Comparison of ENCODE assay signal across 8 cellular contexts in genomic region chr1:38873027-38873969, GRCh38. TPM values are rescaled to one million over a fixed set of nuclear protein-coding genes. Genes with fewer than 3 reads are reported as not detected.
DNase-seq lines count a peak whose midpoint lies in the region; ATAC-seq and FAIRE-seq lines count a peak whose summit lies in the region.

TSS of gene MYCBP (minus strand) at chr1:38873348. CDS start at chr1:38873305, 43 bp downstream.

- peaks cover 28% of the 10 kb centered on the region for H3K79me1 ChIP-seq in mesenchymal stem cell (replicated peaks; ENCODE audit: low read length, poor library complexity, severe bottlenecking)

- peak within 1 kb of the TSS; percentile 87 for H3K4me3 ChIP-seq in endocrine pancreas (ENCODE audit: control insufficient read depth, insufficient read depth, low read length)
- H3K4me3 ChIP-seq in mesenchymal stem cell (ENCODE audit: insufficient read depth in 1 of 2, low read depth in 1 of 2, low read length in 2 of 2), result peak within 1 kb of the TSS; percentile 88 to 96

- peak; percentile 92 for ATAC-seq in GM21367 (IDR thresholded peaks at IDR 0.05; ENCODE audit: unreplicated experiment)

- H3K9ac ChIP-seq in endocrine pancreas (ENCODE audit: control insufficient read depth, insufficient read depth, low read length) (peak within 1 kb of the TSS; percentile 79), mesenchymal stem cell (ENCODE audit: low read length) (peak within 1 kb of the TSS; percentile 89)

- peak within 1 kb of the TSS in 1 of 2 experiments; percentile 61 for H3K18ac ChIP-seq in mesenchymal stem cell (ENCODE audit: low read depth in 1 of 2, low read length in 2 of 2)

- peak within 1 kb of the TSS; percentile 52 for H3K27ac ChIP-seq in mesenchymal stem cell (ENCODE audit: low read length, poor library complexity, severe bottlenecking)

- WGBS in mesenchymal stem cell, result under 1% methylated on average over 62 of the region's 69 CpGs

- H2BK120ac ChIP-seq in mesenchymal stem cell (ENCODE audit: low read depth, low read length), result no peak within 1 kb of the TSS

- H2AFZ ChIP-seq in mesenchymal stem cell (ENCODE audit: low read depth, low read length), result peak within 1 kb of the TSS; percentile 77

- H3K36me3 ChIP-seq in endocrine pancreas (ENCODE audit: control insufficient read depth, insufficient read depth, low read length) (no peaks in the 10 kb centered on the region), mesenchymal stem cell (ENCODE audit: control insufficient read depth in 1 of 2, insufficient read depth in 2 of 2, low read depth in 1 of 2, low read length in 2 of 2) (peaks cover 0 to 4% of the 10 kb centered on the region in 2 experiments)

- peak within 1 kb of the TSS; percentile 37 for H2AK5ac ChIP-seq in mesenchymal stem cell (ENCODE audit: low read length, severe bottlenecking)

- peaks cover 16% of the 10 kb centered on the region for H3K4me1 ChIP-seq in endocrine pancreas (ENCODE audit: control insufficient read depth, insufficient read depth, low read length)
- peaks cover 2% of the 10 kb centered on the region for H3K4me1 ChIP-seq in mesenchymal stem cell (ENCODE audit: control insufficient read depth, insufficient read depth, low read depth, low read length)

- H3K14ac ChIP-seq in mesenchymal stem cell (ENCODE audit: low read length in 2 of 2), result peak within 1 kb of the TSS in 1 of 2 experiments; percentile 98

- H3K4me2 ChIP-seq in mesenchymal stem cell (ENCODE audit: low read length, poor library complexity, severe bottlenecking), result peak within 1 kb of the TSS; percentile 93

- H4K8ac ChIP-seq in mesenchymal stem cell (ENCODE audit: low read length), result peak within 1 kb of the TSS; percentile 83

- H3K27me3 ChIP-seq in endocrine pancreas (ENCODE audit: control insufficient read depth, insufficient read depth, low read length) (no peaks in the 10 kb centered on the region), mesenchymal stem cell (ENCODE audit: control insufficient read depth in 1 of 2, insufficient read depth in 1 of 2, low read length in 2 of 2) (no peaks in the 10 kb centered on the region)

- no peaks in the 10 kb centered on the region for H3K9me3 ChIP-seq in endocrine pancreas (ENCODE audit: control insufficient read depth, low read length)
- no peaks in the 10 kb centered on the region for H3K9me3 ChIP-seq in mesenchymal stem cell (ENCODE audit: control insufficient read depth, low read length)

- H2BK5ac ChIP-seq in mesenchymal stem cell (ENCODE audit: low read depth, low read length, poor library complexity, severe bottlenecking), result no peak within 1 kb of the TSS

- no peak within 1 kb of the TSS for H4K91ac ChIP-seq in mesenchymal stem cell (ENCODE audit: low read length)

- DNase-seq in COLO829 (ENCODE audit: low spot score) (peak; percentile 98), HTR-8/SVneo (ENCODE audit: insufficient read length, low spot score) (peak; percentile 98), NOMO-1 treated with dmso at 0.1 percent for 144 hours (lab: John Stamatoyannopoulos, UW; ENCODE audit: unreplicated experiment) (peak; percentile 94), mesenchymal stem cell (peak; percentile 94)
- peak; percentile 89 to 95 (median 94) for DNase-seq in activated CD8-positive, alpha-beta memory T cell treated with anti-CD3 and anti-CD28 coated beads for 48 hours (ENCODE audit: low read depth in 2 of 3, low spot score in 2 of 3)
- peak; percentile 97 for DNase-seq in stimulated activated CD8-positive, alpha-beta memory T cell treated with anti-CD3 and anti-CD28 coated beads, Interleukin-12 subunit alpha, Interleukin-12 subunit beta, amount 100 ng/mL, for 4 hours (ENCODE audit: low read depth)

- FAIRE-seq in HTR-8/SVneo (lab: Jason Lieb, UNC), result peak; percentile 94

- H2BK12ac ChIP-seq in mesenchymal stem cell (ENCODE audit: low read length in 2 of 2), result no peak within 1 kb of the TSS

- peak within 1 kb of the TSS in 1 of 2 experiments; percentile 72 for H3K23ac ChIP-seq in mesenchymal stem cell (ENCODE audit: low read length in 2 of 2)

- H3K4ac ChIP-seq in mesenchymal stem cell (ENCODE audit: low read depth in 1 of 2, low read length in 2 of 2), result peak within 1 kb of the TSS in 1 of 2 experiments; percentile 50

- no peak within 1 kb of the TSS for H2BK15ac ChIP-seq in mesenchymal stem cell (ENCODE audit: low read depth, poor library complexity, severe bottlenecking)

RNA-seq across cellular contexts. Expression of gene MYCBP, which starts in this region (rescaled TPM):
- 10.1 TPM for polyA plus RNA-seq in mesenchymal stem cell (2013, experiment 1 of 2)
- 10.5 TPM for polyA plus RNA-seq in mesenchymal stem cell (2013, experiment 2 of 2)

Comparison
In these comparisons a context has a peak if more than half of its experiments do, and no peak if none do; other contexts are left out.
1. Peak in every context shown above with its lines: DNase-seq, ATAC-seq, H3K4me3 ChIP-seq and H3K27ac ChIP-seq.